8 cellular contexts compared by ENCODE assay signal in genomic region chr13:113458218-113459065, GRCh38. TPM values are rescaled to one million over a fixed set of nuclear protein-coding genes. Genes with fewer than 3 reads are reported as not detected.
DNase-seq lines count a peak whose midpoint lies in the region; ATAC-seq, FAIRE-seq and TF ChIP-seq lines count a peak whose summit lies in the region.

No MANE protein-coding gene starts in this region.

- no peaks in the 10 kb centered on the region for H3K4me1 Mint-ChIP-seq in astrocyte (ENCODE audit: low read depth, unreplicated experiment)

- peak overlapping the region; percentile 26 for H3K9ac ChIP-seq in astrocyte (ENCODE audit: low read length)
- no peak overlapping the region for H3K9ac ChIP-seq in keratinocyte (ENCODE audit: control insufficient read depth, extremely low read depth, insufficient read depth, low read length)

- no peaks in the 10 kb centered on the region for H3K27me3 ChIP-seq in astrocyte (ENCODE audit: insufficient read depth, low read length)
- H3K27me3 ChIP-seq in keratinocyte (ENCODE audit: control insufficient read depth, extremely low read depth, insufficient read depth, low read length): no peaks in the 10 kb centered on the region

- H3K4me3 Mint-ChIP-seq in astrocyte (ENCODE audit: unreplicated experiment): no peak overlapping the region

- H3K27ac ChIP-seq in astrocyte (ENCODE audit: low read depth, low read length): no peak overlapping the region
- no peak overlapping the region for H3K27ac ChIP-seq in keratinocyte (ENCODE audit: control insufficient read depth, insufficient read depth, low read length)

- peaks cover 4% of the 10 kb centered on the region for H4K20me1 ChIP-seq in astrocyte (ENCODE audit: insufficient read depth, low read length)
- peaks cover 2% of the 10 kb centered on the region for H4K20me1 ChIP-seq in keratinocyte (ENCODE audit: control insufficient read depth, extremely low read depth, insufficient read depth, low read length)

- no peak overlapping the region for H3K27ac Mint-ChIP-seq in astrocyte (ENCODE audit: unreplicated experiment)

- DNase-seq in AG08395 (ENCODE audit: low spot score): peak; percentile 12
- no peak for DNase-seq in HFF-Myc (ENCODE audit: extremely low read depth, low read depth)
- peak; percentile 22 for DNase-seq in astrocyte (ENCODE audit: low read depth)
- DNase-seq in keratinocyte (ENCODE audit: low read depth, low spot score): no peak
- no peak for DNase-seq in RPMI8226
- DNase-seq in amniotic stem cell (lab: John Stamatoyannopoulos, UW): no peak

- H3K79me2 ChIP-seq in astrocyte (ENCODE audit: insufficient read depth, low read length): no peaks in the 10 kb centered on the region
- no peaks in the 10 kb centered on the region for H3K79me2 ChIP-seq in keratinocyte (ENCODE audit: control insufficient read depth, insufficient read depth, low read length)

- dilution Hi-C loops in keratinocyte (cut with MboI; ENCODE audit: extremely low pct_ligation_motif_present, low sequenced_read_pairs): no loop called here

- H3K36me3 Mint-ChIP-seq in astrocyte (ENCODE audit: low read depth, unreplicated experiment): peaks cover 14% of the 10 kb centered on the region

- H3K4me3 ChIP-seq in HFF-Myc (replicated peaks; ENCODE audit: low read depth, low read length): no peak overlapping the region
- no peak overlapping the region for H3K4me3 ChIP-seq in astrocyte (ENCODE audit: insufficient read depth, low read depth, low read length)
- no peak overlapping the region for H3K4me3 ChIP-seq in keratinocyte (ENCODE audit: control insufficient read depth in 2 of 3, extremely low read depth in 1 of 3, insufficient read depth in 2 of 3, low read depth in 1 of 3, low read length in 3 of 3)

- TF ChIP-seq CTCF in HFF-Myc (IDR thresholded peaks at IDR 0.05; ENCODE audit: low read depth, low read length, missing control alignments) (peak; percentile 47), astrocyte (IDR thresholded peaks at IDR 0.05; ENCODE audit: insufficient read depth, low read depth, low read length) (peak; percentile 37), keratinocyte (optimal IDR thresholded peaks at IDR 0.05 in 1 of 3, IDR thresholded peaks at IDR 0.05 in 1 of 3, conservative IDR thresholded peaks at IDR 0.05 in 1 of 3; ENCODE audit: extremely low read depth in 1 of 3, insufficient read depth in 2 of 3, low read length in 3 of 3) (peak in 2 of 3 experiments; percentile 23 to 43)

- H3K9me3 ChIP-seq in astrocyte (ENCODE audit: insufficient read depth, low read depth, low read length) (no peaks in the 10 kb centered on the region), keratinocyte (ENCODE audit: control insufficient read depth, low read depth, low read length) (no peaks in the 10 kb centered on the region)

- H3K4me1 ChIP-seq in astrocyte (ENCODE audit: insufficient read depth, low read length): peaks cover 6% of the 10 kb centered on the region
- H3K4me1 ChIP-seq in keratinocyte (ENCODE audit: control insufficient read depth, extremely low read depth, insufficient read depth, low read length): no peaks in the 10 kb centered on the region

- ATAC-seq in HG03135 (IDR thresholded peaks at IDR 0.05; ENCODE audit: unreplicated experiment): no peak
- ATAC-seq in GM18517 (IDR thresholded peaks at IDR 0.05; ENCODE audit: unreplicated experiment): no peak

- no peaks in the 10 kb centered on the region for H3K27me3 Mint-ChIP-seq in astrocyte (ENCODE audit: low read depth, unreplicated experiment)

- H3K36me3 ChIP-seq in astrocyte (ENCODE audit: insufficient read depth, low read length): peaks cover 19% of the 10 kb centered on the region
- peaks cover 21 to 24% of the 10 kb centered on the region in 2 experiments for H3K36me3 ChIP-seq in keratinocyte (ENCODE audit: control insufficient read depth in 2 of 2, extremely low read depth in 1 of 2, insufficient read depth in 2 of 2, low read length in 2 of 2)

- no peaks in the 10 kb centered on the region for H3K9me1 ChIP-seq in keratinocyte (ENCODE audit: control insufficient read depth, extremely low read depth, insufficient read depth, low read length)

- FAIRE-seq in astrocyte (lab: Jason Lieb, UNC) (no peak), keratinocyte (lab: Jason Lieb, UNC) (no peak)

- no peaks in the 10 kb centered on the region for H3K9me3 Mint-ChIP-seq in astrocyte (ENCODE audit: unreplicated experiment)

- peak overlapping the region; percentile 42 for H3K4me2 ChIP-seq in astrocyte (ENCODE audit: low read length)
- H3K4me2 ChIP-seq in keratinocyte (ENCODE audit: control insufficient read depth, extremely low read depth, insufficient read depth, low read depth, low read length): no peak overlapping the region

- H2AFZ ChIP-seq in astrocyte (ENCODE audit: low read depth, low read length): no peak overlapping the region
- H2AFZ ChIP-seq in keratinocyte (ENCODE audit: control insufficient read depth, low read length): no peak overlapping the region

RNA-seq across cellular contexts. Expression of gene ADPRHL1, which starts 5.2 kb away (rescaled TPM):
- 2.5 and 3.1 TPM in 2 replicates for total RNA-seq in astrocyte
- polyA plus RNA-seq in keratinocyte: 1.2 to 2.2 TPM (median 2.0 TPM) in 3 replicates
- 2.0 TPM for polyA plus RNA-seq in keratinocyte (2011; ENCODE audit: low read depth)
- polyA plus RNA-seq in keratinocyte (2011; cell fraction: cytosol; rRNA removed): 2.6 and 3.6 TPM in 2 replicates
- 1.7 and 2.4 TPM in 2 replicates for polyA plus RNA-seq in keratinocyte (2011; cell fraction: nucleus; rRNA removed)
- polyA plus RNA-seq in keratinocyte (2012; ENCODE audit: low replicate concordance): 1.5 and 2.2 TPM in 2 replicates
- 0.99 to 2.9 TPM (median 1.8 TPM) in 3 replicates for polyA minus RNA-seq in keratinocyte
- polyA minus RNA-seq in keratinocyte (2011; cell fraction: cytosol; rRNA and poly(A)+ RNA removed): 4.0 TPM
- polyA minus RNA-seq in keratinocyte (2011; cell fraction: nucleus; rRNA and poly(A)+ RNA removed): 0.11 and 0.54 TPM in 2 replicates

RNA-seq across cellular contexts. Expression of gene DCUN1D2, which starts 32.1 kb away (rescaled TPM):
- total RNA-seq in astrocyte: 16.3 and 19.0 TPM in 2 replicates
- polyA plus RNA-seq in keratinocyte: 6.5 to 9.1 TPM (median 7.8 TPM) in 3 replicates
- 26.8 TPM for polyA plus RNA-seq in keratinocyte (2011; ENCODE audit: low read depth)
- polyA plus RNA-seq in keratinocyte (2011; cell fraction: cytosol; rRNA removed): 3.7 and 5.4 TPM in 2 replicates
- 28.5 and 31.0 TPM in 2 replicates for polyA plus RNA-seq in keratinocyte (2011; cell fraction: nucleus; rRNA removed)
- polyA plus RNA-seq in keratinocyte (2012; ENCODE audit: low replicate concordance): 6.1 and 12.9 TPM in 2 replicates
- 2.7 to 14.5 TPM (median 6.9 TPM) in 3 replicates for polyA minus RNA-seq in keratinocyte
- polyA minus RNA-seq in keratinocyte (2011; cell fraction: cytosol; rRNA and poly(A)+ RNA removed): 9.2 TPM
- 5.3 and 12.4 TPM in 2 replicates for polyA minus RNA-seq in keratinocyte (2011; cell fraction: nucleus; rRNA and poly(A)+ RNA removed)

Comparison
In these comparisons a context has a peak if more than half of its experiments do, and no peak if none do; other contexts are left out.
1. DNase-seq: peak in AG08395 (single experiment) and astrocyte (single experiment); none in HFF-Myc (single experiment), keratinocyte (single experiment), RPMI8226 (single experiment) and amniotic stem cell (single experiment).
2. Peak in every context shown above with its lines, with median percentiles within 50 percentile points of each other: CTCF ChIP-seq.